8 cellular contexts compared by ENCODE assay signal in the genomic region with DNA sequence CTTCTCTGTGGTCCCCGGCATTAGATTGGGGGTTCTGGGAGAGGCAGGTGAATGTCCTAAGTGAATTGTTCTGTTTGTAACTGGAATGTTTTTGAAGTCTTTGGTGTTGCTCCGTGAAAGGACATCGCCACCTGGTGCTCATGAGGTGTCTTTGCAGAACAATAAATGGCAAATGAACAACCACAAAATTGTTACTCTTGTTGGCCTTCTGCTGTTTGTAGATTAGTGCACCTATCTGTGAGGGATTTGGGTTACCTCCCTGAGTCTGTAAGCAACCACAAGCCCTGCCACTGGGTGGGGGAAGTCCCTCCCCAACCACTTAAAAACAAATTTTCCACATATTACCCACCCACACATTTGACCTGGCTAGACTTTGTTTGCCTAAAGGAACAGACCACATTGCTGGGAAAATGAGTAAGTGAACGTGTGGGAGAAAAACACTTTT. TPM values are rescaled to one million over a fixed set of nuclear protein-coding genes. Genes with fewer than 3 reads are reported as not detected.
DNase-seq lines count a peak whose midpoint lies in the region; ATAC-seq and TF ChIP-seq lines count a peak whose summit lies in the region.

No MANE protein-coding gene starts in this region.

- POLR2A ChIA-PET in CD8-positive, alpha-beta memory T cell (lab: Charles Lee) = no interaction called here

- H3K4me3 Mint-ChIP-seq in CD8-positive, alpha-beta memory T cell = peak overlapping the region in 6 of 7 donors; percentile 6 to 65 (median 43)
- H3K4me3 Mint-ChIP-seq in activated T-helper 2 cell treated with anti-CD3 and anti-CD28 coated beads, Interferon-gamma antibody, Interleukin-2, Interleukin-4, amounts not matched to agents 10 μg/mL and 5 μg/mL and 100 μg/mL, durations not matched to agents 14 hours and 24 hours and 36 hours (ENCODE audit: low read depth) = no peak overlapping the region

- peaks cover 15% of the 10 kb centered on the region for H3K4me1 ChIP-seq in CD8-positive, alpha-beta memory T cell (ENCODE audit: insufficient read depth, low read length)

- H3K36me3 ChIP-seq in CD8-positive, alpha-beta memory T cell (ENCODE audit: insufficient read depth, low read length) = no peaks in the 10 kb centered on the region

- peaks cover 12 to 24% (median 21%) of the 10 kb centered on the region in 3 donors for H3K4me1 Mint-ChIP-seq in CD8-positive, alpha-beta memory T cell
- peaks cover 24% of the 10 kb centered on the region for H3K4me1 Mint-ChIP-seq in activated T-helper 2 cell treated with anti-CD3 and anti-CD28 coated beads, Interferon-gamma antibody, Interleukin-2, Interleukin-4, amounts not matched to agents 10 μg/mL and 5 μg/mL and 100 μg/mL, durations not matched to agents 14 hours and 24 hours and 36 hours (ENCODE audit: low read depth)

- peak; percentile 53 for ATAC-seq in GM19025 (IDR thresholded peaks at IDR 0.05; ENCODE audit: low read depth, unreplicated experiment)
- peak; percentile 61 for ATAC-seq in HG03108 (IDR thresholded peaks at IDR 0.05; ENCODE audit: unreplicated experiment)

- H3K27me3 Mint-ChIP-seq in CD8-positive, alpha-beta memory T cell = peaks cover 15 to 21% of the 10 kb centered on the region in 2 donors
- peaks cover 44% of the 10 kb centered on the region for H3K27me3 Mint-ChIP-seq in activated T-helper 2 cell treated with anti-CD3 and anti-CD28 coated beads, Interferon-gamma antibody, Interleukin-2, Interleukin-4, amounts not matched to agents 10 μg/mL and 5 μg/mL and 100 μg/mL, durations not matched to agents 14 hours and 24 hours and 36 hours (ENCODE audit: low read depth)

- H3K9me3 Mint-ChIP-seq in CD8-positive, alpha-beta memory T cell = no peaks in the 10 kb centered on the region
- no peaks in the 10 kb centered on the region for H3K9me3 Mint-ChIP-seq in activated T-helper 2 cell treated with anti-CD3 and anti-CD28 coated beads, Interferon-gamma antibody, Interleukin-2, Interleukin-4, amounts not matched to agents 10 μg/mL and 5 μg/mL and 100 μg/mL, durations not matched to agents 14 hours and 24 hours and 36 hours

- peak overlapping the region in 3 of 8 donors; percentile 0 to 39 (median 35) for H3K27ac Mint-ChIP-seq in CD8-positive, alpha-beta memory T cell
- H3K27ac Mint-ChIP-seq in activated T-helper 2 cell treated with anti-CD3 and anti-CD28 coated beads, Interferon-gamma antibody, Interleukin-2, Interleukin-4, amounts not matched to agents 10 μg/mL and 5 μg/mL and 100 μg/mL, durations not matched to agents 14 hours and 24 hours and 36 hours = no peak overlapping the region

- CTCF ChIA-PET in CD8-positive, alpha-beta memory T cell (lab: Charles Lee) = interaction anchor here (1.2 to 3.1 kb wide), 3 partner anchors 22 to 37 kb away, joined by 3 to 17 read pairs (median 3); a partner anchor contains a TSS

- H3K27ac ChIP-seq in CD8-positive, alpha-beta memory T cell (ENCODE audit: low read depth, low read length) = no peak overlapping the region

- peak in 4 of 5 donors; percentile 6 to 39 (median 16) for DNase-seq in CD8-positive, alpha-beta memory T cell
- peak; percentile 51 for DNase-seq in NCI-H748 (lab: John Stamatoyannopoulos, UW; ENCODE audit: unreplicated experiment)
- peak; percentile 14 for DNase-seq in activated T-helper 2 cell treated with anti-CD3 and anti-CD28 coated beads, Interferon-gamma antibody, Interleukin-2, Interleukin-4, amounts not matched to agents 10 μg/mL and 5 μg/mL and 100 μg/mL, durations not matched to agents 14 hours and 24 hours and 36 hours (ENCODE audit: low spot score)
- DNase-seq in head of caudate nucleus = peak in 36 of 42 donors; percentile 30 to 79 (median 49)
- DNase-seq in retinal pigment epithelial cell (ENCODE audit: low read depth) = no peak
- no peak for DNase-seq in NCI-H1694 treated with DMSO at 0.1 percent for 48 hours (lab: John Stamatoyannopoulos, UW)

- no peaks in the 10 kb centered on the region for H3K27me3 ChIP-seq in CD8-positive, alpha-beta memory T cell (ENCODE audit: insufficient read depth, low read length, poor library complexity, severe bottlenecking)

- H3K9me3 ChIP-seq in CD8-positive, alpha-beta memory T cell (ENCODE audit: low read length) = no peaks in the 10 kb centered on the region

- H3K36me3 Mint-ChIP-seq in CD8-positive, alpha-beta memory T cell = no peaks in the 10 kb centered on the region
- H3K36me3 Mint-ChIP-seq in activated T-helper 2 cell treated with anti-CD3 and anti-CD28 coated beads, Interferon-gamma antibody, Interleukin-2, Interleukin-4, amounts not matched to agents 10 μg/mL and 5 μg/mL and 100 μg/mL, durations not matched to agents 14 hours and 24 hours and 36 hours (ENCODE audit: low read depth) = no peaks in the 10 kb centered on the region

- intact Hi-C loops in activated T-helper 2 cell treated with anti-CD3 and anti-CD28 coated beads, Interferon-gamma antibody, Interleukin-2, Interleukin-4, amounts not matched to agents 10 μg/mL and 5 μg/mL and 100 μg/mL, durations not matched to agents 14 hours and 24 hours and 36 hours (cut with micrococcal nuclease) = loop anchor here (1.0 to 2.0 kb wide), 2 partner anchors 37 to 77 kb away; no protein-coding TSS in a partner anchor
- intact Hi-C loops in head of caudate nucleus (cut with DNase I) = loop anchor here (2.0 kb wide), 1 partner anchor 37 kb away; no protein-coding TSS in a partner anchor

- peak; percentile 83 for TF ChIP-seq CTCF in retinal pigment epithelial cell (conservative IDR thresholded peaks at IDR 0.05; ENCODE audit: low read depth, low read length)

- H3K4me3 ChIP-seq in CD8-positive, alpha-beta memory T cell (ENCODE audit: low read length) = no peak overlapping the region
- no peak overlapping the region for H3K4me3 ChIP-seq in retinal pigment epithelial cell (ENCODE audit: low read length)

RNA-seq across cellular contexts. Expression of a gene that starts 4.7 kb away (rescaled TPM):
- total RNA-seq in CD8-positive, alpha-beta memory T cell = 1 to 10 TPM; 1.2 to 1.5 TPM
- polyA plus RNA-seq in CD8-positive, alpha-beta memory T cell = not detected
- total RNA-seq in activated T-helper 2 cell treated with anti-CD3 and anti-CD28 coated beads, Interferon-gamma antibody, Interleukin-2, Interleukin-4, amounts not matched to agents 10 μg/mL and 5 μg/mL and 100 μg/mL, durations not matched to agents 14 hours and 24 hours and 36 hours = 0.05 TPM in 1 of 2 replicates, not detected in the other

RNA-seq across cellular contexts. Expression of a gene that starts 36.1 kb away (rescaled TPM):
- under 1 TPM; 0.24 to 0.38 TPM for total RNA-seq in CD8-positive, alpha-beta memory T cell
- 0.98 TPM for polyA plus RNA-seq in CD8-positive, alpha-beta memory T cell
- 0.09 and 0.68 TPM in 2 replicates for total RNA-seq in activated T-helper 2 cell treated with anti-CD3 and anti-CD28 coated beads, Interferon-gamma antibody, Interleukin-2, Interleukin-4, amounts not matched to agents 10 μg/mL and 5 μg/mL and 100 μg/mL, durations not matched to agents 14 hours and 24 hours and 36 hours

Comparison
In these comparisons a context has a peak if more than half of its experiments do, and no peak if none do; other contexts are left out.
1. DNase-seq: peak in CD8-positive, alpha-beta memory T cell (4 of 5), NCI-H748 (single experiment), activated T-helper 2 cell treated with anti-CD3 and anti-CD28 coated beads, Interferon-gamma antibody, Interleukin-2, Interleukin-4, amounts not matched to agents 10 μg/mL and 5 μg/mL and 100 μg/mL, durations not matched to agents 14 hours and 24 hours and 36 hours (single experiment) and head of caudate nucleus (36 of 42); none in retinal pigment epithelial cell (single experiment) and NCI-H1694 treated with DMSO at 0.1 percent for 48 hours (single experiment).